8 cellular contexts compared by ENCODE assay signal in genomic region chr10:98414578-98414931, GRCh38. TPM values are rescaled to one million over a fixed set of nuclear protein-coding genes. Genes with fewer than 3 reads are reported as not detected.
DNase-seq lines count a peak whose midpoint lies in the region; ATAC-seq, FAIRE-seq and TF ChIP-seq lines count a peak whose summit lies in the region.

No MANE protein-coding gene starts in this region.

- H3K36me3 ChIP-seq in HUES48 (ENCODE audit: control insufficient read depth, insufficient read depth, low read length): peaks cover 11% of the 10 kb centered on the region
- H3K36me3 ChIP-seq in mucosa of rectum (ENCODE audit: control insufficient read depth in 2 of 2, insufficient read depth in 2 of 2, low read length in 2 of 2): peaks cover 15 to 32% of the 10 kb centered on the region in 2 donors

- no peak for TF ChIP-seq POLR2A in A549 (IDR thresholded peaks at IDR 0.05; ENCODE audit: low read length)

- H3K4me1 Mint-ChIP-seq in chondrocyte (ENCODE audit: low read depth): peaks cover 25% of the 10 kb centered on the region

- ATAC-seq in A549: no peak
- ATAC-seq in GM19463 (IDR thresholded peaks at IDR 0.05; ENCODE audit: unreplicated experiment): no peak
- no peak for ATAC-seq in HG03045 (IDR thresholded peaks at IDR 0.05; ENCODE audit: unreplicated experiment)

- H3K9ac ChIP-seq in HUES48 (ENCODE audit: low read depth, low read length): no peak overlapping the region
- H3K9ac ChIP-seq in mucosa of rectum (ENCODE audit: low read depth in 1 of 2, low read length in 2 of 2): peak overlapping the region; percentile 63 to 75

- H3K9me3 ChIP-seq in A549 (no peaks in the 10 kb centered on the region), HUES48 (ENCODE audit: control insufficient read depth, insufficient read depth, low read length) (no peaks in the 10 kb centered on the region), mucosa of rectum (ENCODE audit: control insufficient read depth in 2 of 2, low read length in 2 of 2) (no peaks in the 10 kb centered on the region)

- TF ChIP-seq RAD21 in A549 (conservative IDR thresholded peaks at IDR 0.05 in 1 of 2, IDR thresholded peaks at IDR 0.05 in 1 of 2): no peak

- H3K4me3 ChIP-seq in A549: peak overlapping the region; percentile 50
- H3K4me3 ChIP-seq in HUES48 (ENCODE audit: low read depth, low read length): peak overlapping the region; percentile 59
- H3K4me3 ChIP-seq in mucosa of rectum (ENCODE audit: low read length in 2 of 2): peak overlapping the region; percentile 80 to 82

- TF ChIP-seq EP300 in A549 (IDR thresholded peaks at IDR 0.05): no peak

- TF ChIP-seq CTCF in A549 (IDR thresholded peaks at IDR 0.05) (no peak), chondrocyte (IDR thresholded peaks at IDR 0.05) (no peak)

- FAIRE-seq in A549 (lab: Jason Lieb, UNC): no peak

- no peaks in the 10 kb centered on the region for H3K27me3 ChIP-seq in HUES48 (ENCODE audit: control insufficient read depth, insufficient read depth, low read length)
- H3K27me3 ChIP-seq in mucosa of rectum (ENCODE audit: control insufficient read depth in 2 of 2, insufficient read depth in 2 of 2, low read length in 2 of 2): no peaks in the 10 kb centered on the region

- WGBS in A549 (ENCODE audit: missing lambda C conversion rate): 80% methylated on average over 3 of the region's 3 CpGs

- H3K4me1 ChIP-seq in A549 (peaks cover 14% of the 10 kb centered on the region), HUES48 (ENCODE audit: control insufficient read depth, insufficient read depth, low read length) (peaks cover 13% of the 10 kb centered on the region; the same call in 1 of the 2 replicates), mucosa of rectum (ENCODE audit: control insufficient read depth in 2 of 2, insufficient read depth in 2 of 2, low read length in 2 of 2) (peaks cover 14 to 17% of the 10 kb centered on the region in 2 donors)

- CTCF ChIA-PET in A549 (lab: Yijun Ruan, JAX): no interaction called here

- POLR2A ChIA-PET in A549 (lab: Yijun Ruan, JAX): interaction anchor here (1.2 to 1.4 kb wide), 5 partner anchors 8 to 56 kb away, joined by 3 to 5 read pairs (median 4); no protein-coding TSS in a partner anchor

- H3K36me3 Mint-ChIP-seq in chondrocyte (ENCODE audit: low read depth): peaks cover 4% of the 10 kb centered on the region

- peak overlapping the region; percentile 75 to 88 for H3K27ac ChIP-seq in A549
- peak overlapping the region; percentile 69 for H3K27ac ChIP-seq in HUES48 (ENCODE audit: low read depth, low read length)
- peak overlapping the region; percentile 74 to 77 for H3K27ac ChIP-seq in mucosa of rectum (ENCODE audit: low read depth in 2 of 2, low read length in 2 of 2)

- peak overlapping the region; percentile 94 for H3K4me3 Mint-ChIP-seq in chondrocyte (ENCODE audit: unreplicated experiment)

- peak overlapping the region; percentile 77 for H3K27ac Mint-ChIP-seq in chondrocyte (ENCODE audit: unreplicated experiment)

- no peaks in the 10 kb centered on the region for H3K27me3 Mint-ChIP-seq in chondrocyte (ENCODE audit: low read depth)

- H3K4me2 ChIP-seq in A549: peak overlapping the region; percentile 81

- DNase-seq in A549 (ENCODE audit: low read depth in 1 of 2, low spot score in 1 of 2) (peak in 1 of 2 experiments; percentile 17), chondrocyte (ENCODE audit: low spot score) (no peak), NCI-H1417 treated with DMSO at 0.1 percent for 48 hours (lab: John Stamatoyannopoulos, UW) (no peak), NCI-H82 (lab: John Stamatoyannopoulos, UW) (no peak)

- H3K9me3 Mint-ChIP-seq in chondrocyte (ENCODE audit: low read depth): no peaks in the 10 kb centered on the region

TF ChIP-seq in A549, 52 proteins besides CTCF, POLR2A, EP300 and RAD21:
- no peak for TF ChIP-seq CBX2 (IDR thresholded peaks at IDR 0.05; ENCODE audit: borderline replicate concordance, low read depth)
- TF ChIP-seq HES2 (IDR thresholded peaks at IDR 0.05): no peak
- TF ChIP-seq TP53 (CRISPR knock-in tag; IDR thresholded peaks at IDR 0.05): no peak
- no peak for TF ChIP-seq ZC3H11A (IDR thresholded peaks at IDR 0.05)
- no peak for TF ChIP-seq RNF2 (IDR thresholded peaks at IDR 0.05; ENCODE audit: borderline replicate concordance, low read depth)
- no peak for TF ChIP-seq RCOR1 (IDR thresholded peaks at IDR 0.05; ENCODE audit: low read depth, low read length)
- TF ChIP-seq HDAC2 (IDR thresholded peaks at IDR 0.05): no peak
- TF ChIP-seq FOSL2 (IDR thresholded peaks at IDR 0.05): no peak
- no peak for TF ChIP-seq FOSL2 (CRISPR knock-in tag; IDR thresholded peaks at IDR 0.05)
- TF ChIP-seq POLR2AphosphoS2 (conservative IDR thresholded peaks at IDR 0.05; ENCODE audit: low read length): no peak
- no peak for TF ChIP-seq SREBF2 (IDR thresholded peaks at IDR 0.05)
- TF ChIP-seq ATOH8 (CRISPR knock-in tag; IDR thresholded peaks at IDR 0.05; ENCODE audit: low read depth): no peak
- no peak for TF ChIP-seq ESRRA (IDR thresholded peaks at IDR 0.05; ENCODE audit: borderline replicate concordance, low read length)
- no peak for TF ChIP-seq HOXB5 (CRISPR knock-in tag; IDR thresholded peaks at IDR 0.05)
- TF ChIP-seq KDM1A (IDR thresholded peaks at IDR 0.05; ENCODE audit: low read depth): no peak

RNA-seq across cellular contexts. Expression of gene PYROXD2, which starts 0.4 kb away (rescaled TPM):
- polyA plus RNA-seq in A549 (2011; rRNA removed): 4.6 and 7.7 TPM in 2 replicates
- polyA plus RNA-seq in A549 (2012; cell fraction: cytosol; rRNA removed): 6.3 TPM in 2 replicates
- 18.8 and 27.3 TPM in 2 replicates for polyA plus RNA-seq in A549 (2012; cell fraction: nucleus; rRNA removed)
- polyA plus RNA-seq in A549 (2017; fragmentation: RNase III; extraction: RNeasy Plus Mini Kit Qiagen cat#74134 plus additional on column Dnase treatment): 6.3 to 8.0 TPM (median 7.2 TPM) in 3 replicates
- polyA minus RNA-seq in A549 (2011; rRNA and poly(A)+ RNA removed): 6.2 and 7.0 TPM in 2 replicates
- 5.6 to 9.4 TPM (median 8.3 TPM) in 3 replicates for total RNA-seq in chondrocyte

RNA-seq across cellular contexts. Expression of gene HPS1, which starts 32.2 kb away (rescaled TPM):
- polyA plus RNA-seq in A549 (2011; rRNA removed): 28.2 and 28.9 TPM in 2 replicates
- polyA plus RNA-seq in A549 (2012; cell fraction: cytosol; rRNA removed): 37.1 and 41.9 TPM in 2 replicates
- 66.5 and 76.8 TPM in 2 replicates for polyA plus RNA-seq in A549 (2012; cell fraction: nucleus; rRNA removed)
- polyA plus RNA-seq in A549 (2017; fragmentation: RNase III; extraction: RNeasy Plus Mini Kit Qiagen cat#74134 plus additional on column Dnase treatment): 22.3 to 25.1 TPM (median 23.5 TPM) in 3 replicates
- polyA minus RNA-seq in A549 (2011; rRNA and poly(A)+ RNA removed): 35.4 and 36.1 TPM in 2 replicates
- total RNA-seq in chondrocyte: 40.6 to 50.5 TPM (median 49.0 TPM) in 3 replicates
